ENCODE assay signal across 2 cellular contexts in the genomic region with DNA sequence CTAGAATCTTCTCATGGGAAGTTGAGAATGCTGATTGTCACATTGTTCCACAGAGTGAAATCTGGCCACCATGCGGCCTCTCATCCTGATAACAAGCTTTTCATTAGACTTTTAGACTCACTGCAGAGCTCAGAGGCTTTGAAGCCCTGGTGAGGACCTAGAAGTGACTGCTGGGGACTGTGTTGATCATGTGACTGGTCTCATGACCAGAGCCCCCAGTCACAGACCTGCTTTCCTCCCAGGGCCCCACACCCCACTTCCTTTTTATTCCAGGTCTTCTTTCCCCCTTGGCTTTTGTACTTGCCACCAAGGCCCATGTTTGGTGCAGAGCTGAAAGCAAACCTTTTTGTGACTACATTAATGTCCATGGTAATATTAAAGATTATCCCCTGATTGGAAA.
A peak's percentile ranks its signal among the peaks of the same experiment; 100 is the strongest.
TF ChIP-seq lines count a peak whose summit lies in the region.

No MANE protein-coding gene starts in this region.

TF ChIP-seq in A549, 52 proteins besides CTCF, POLR2A, EP300 and RAD21 (continued from another document):
- TF ChIP-seq GATA3 (IDR thresholded peaks at IDR 0.05; ENCODE audit: borderline replicate concordance) (no peak), USF2 (IDR thresholded peaks at IDR 0.05) (0 out of 2 replicates have a peak, but pooled peaks have one; percentile 31), PHF8 (IDR thresholded peaks at IDR 0.05; ENCODE audit: borderline replicate concordance, low read depth) (no peak)

TF ChIP-seq in SK-N-SH, 30 proteins besides CTCF, POLR2A, EP300 and RAD21 (continued from another document):
- TF ChIP-seq, protein P1, sequence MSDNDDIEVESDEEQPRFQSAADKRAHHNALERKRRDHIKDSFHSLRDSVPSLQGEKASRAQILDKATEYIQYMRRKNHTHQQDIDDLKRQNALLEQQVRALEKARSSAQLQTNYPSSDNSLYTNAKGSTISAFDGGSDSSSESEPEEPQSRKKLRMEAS (IDR thresholded peaks at IDR 0.05; ENCODE audit: low read depth) = no peak
- peak; percentile 27; the same call in 1 of the 2 replicates for TF ChIP-seq USF2 (IDR thresholded peaks at IDR 0.05; ENCODE audit: borderline replicate concordance, low read depth, low read length)
- TF ChIP-seq NFIC (IDR thresholded peaks at IDR 0.05; ENCODE audit: borderline replicate concordance) = no peak
- no peak for TF ChIP-seq ELF1 (IDR thresholded peaks at IDR 0.05)
- TF ChIP-seq FOXM1 (IDR thresholded peaks at IDR 0.05; ENCODE audit: low read depth) = no peak
TF ChIP-seq in SK-N-SH: peak in this region for 2.
